ENCODE assay signal across 19 cellular contexts in genomic region chr1:217181205-217181746, GRCh38.
DNase-seq lines count a peak whose midpoint lies in the region; FAIRE-seq and TF ChIP-seq lines count a peak whose summit lies in the region.
"Had no signal": no experiment of that assay in that cellular context is flagged by ENCODE, and none has a peak within 500 bp of the region (broad histone marks: within the 10 kb centered on the region; RNA-seq: fewer than 3 reads in every experiment).

No MANE protein-coding gene starts in this region.

- H3K4me1 ChIP-seq in SK-N-SH (ENCODE audit: control insufficient read depth in 1 of 2, insufficient read depth in 2 of 2, low read depth in 1 of 2, low read length in 1 of 2) (peaks cover 0 to 22% of the 10 kb centered on the region in 2 experiments; a peak in 2 of 4 replicates), thyroid gland (no peaks in the 10 kb centered on the region)
- H3K4me1 ChIP-seq: A549; BLaER1 treated with 17β-estradiol and CSF1 and Interleukin-3, amounts not matched to agents 10 nM and 100 nM had no signal

- intact Hi-C loops in thyroid gland (cut with DNase I) = no loop called here

- no peaks in the 10 kb centered on the region for H3K79me2 ChIP-seq in SK-N-SH (ENCODE audit: insufficient read depth)

- FAIRE-seq in endometrium (lab: Jason Lieb, UNC) = peak; percentile 98
- FAIRE-seq: A549, G401.6, GM12891, GM19239 had no signal

- TF ChIP-seq POLR2A in thyroid gland (IDR thresholded peaks at IDR 0.05) = no peak

- TF ChIP-seq CTCF in SK-N-SH (IDR thresholded peaks at IDR 0.05) (no peak), thyroid gland (IDR thresholded peaks at IDR 0.05) (no peak)

- no peaks in the 10 kb centered on the region for H3K9me2 ChIP-seq in SK-N-SH

- no peaks in the 10 kb centered on the region for H3K27me3 ChIP-seq in SK-N-SH (ENCODE audit: insufficient read depth)
- no peaks in the 10 kb centered on the region for H3K27me3 ChIP-seq in thyroid gland
- H3K27me3 ChIP-seq: BLaER1 treated with 17β-estradiol and CSF1 and Interleukin-3, amounts not matched to agents 10 nM and 100 nM had no signal

- no peak overlapping the region for H2AFZ ChIP-seq in SK-N-SH (ENCODE audit: low read depth)

- H3K4me3 ChIP-seq in SK-N-SH (ENCODE audit: low read depth in 2 of 2, low read length in 1 of 2) (no peak overlapping the region), thyroid gland (replicated peaks in 1 of 3) (no peak overlapping the region)
- H3K4me3 ChIP-seq: A549; BLaER1 treated with 17β-estradiol and CSF1 and Interleukin-3, amounts not matched to agents 10 nM and 100 nM had no signal

- peak in 1 of 2 experiments; percentile 93; a peak in 2 of 4 replicates for TF ChIP-seq EP300 in SK-N-SH (IDR thresholded peaks at IDR 0.05; ENCODE audit: borderline replicate concordance in 1 of 2, low read depth in 1 of 2, low read length in 1 of 2)

- H4K20me1 ChIP-seq in SK-N-SH (ENCODE audit: insufficient read depth) = no peaks in the 10 kb centered on the region
- H4K20me1 ChIP-seq: BLaER1 treated with 17β-estradiol and CSF1 and Interleukin-3, amounts not matched to agents 10 nM and 100 nM had no signal

- H3F3A ChIP-seq in SK-N-SH (replicated peaks; ENCODE audit: insufficient read depth) = no peaks in the 10 kb centered on the region

- no peak overlapping the region for H3K9ac ChIP-seq in SK-N-SH
- H3K9ac ChIP-seq: BLaER1 treated with 17β-estradiol and CSF1 and Interleukin-3, amounts not matched to agents 10 nM and 100 nM had no signal

- WGBS in SK-N-SH (ENCODE audit: low lambda C conversion rate) = 31% methylated on average over 2 of the region's 2 CpGs
- WGBS in thyroid gland, 2 donors = 77 to 78% methylated on average over 2 of the region's 2 CpGs

- CTCF ChIA-PET in SK-N-SH (lab: Yijun Ruan, JAX) = interaction anchor here (0.5 to 1.4 kb wide), 5 partner anchors 12 to 432 kb away, joined by 3 to 6 read pairs (median 3); no protein-coding TSS in a partner anchor

- POLR2A ChIA-PET in SK-N-SH (lab: Yijun Ruan, JAX) = no interaction called here

- TF ChIP-seq RAD21 in SK-N-SH (IDR thresholded peaks at IDR 0.05; ENCODE audit: low read length) = no peak; the same call in 1 of the 2 replicates

- H3K9me3 ChIP-seq in SK-N-SH (no peaks in the 10 kb centered on the region), thyroid gland (no peaks in the 10 kb centered on the region)
- H3K9me3 ChIP-seq: A549; BLaER1 treated with 17β-estradiol and CSF1 and Interleukin-3, amounts not matched to agents 10 nM and 100 nM had no signal

- no peak overlapping the region for H3K4me2 ChIP-seq in SK-N-SH
- H3K4me2 ChIP-seq: A549; BLaER1 treated with 17β-estradiol and CSF1 and Interleukin-3, amounts not matched to agents 10 nM and 100 nM had no signal

- DNase-seq in SK-N-DZ (ENCODE audit: low spot score) = peak; percentile 59
- DNase-seq in SK-N-SH = peak; percentile 19
- no peak for DNase-seq in thyroid gland
- DNase-seq in pons (ENCODE audit: low spot score) = no peak
- DNase-seq: AML-193; Caco-2; Calu3; CD4-positive, alpha-beta T cell; CD8-positive, alpha-beta T cell; DMS79 treated with DMSO at 0.1 percent for 48 hours; GF-D8 had no signal

- H3K36me3 ChIP-seq in SK-N-SH (replicated peaks in 1 of 2; ENCODE audit: control insufficient read depth in 1 of 2, insufficient read depth in 2 of 2, low read length in 1 of 2) = no peaks in the 10 kb centered on the region
- no peaks in the 10 kb centered on the region for H3K36me3 ChIP-seq in thyroid gland
- H3K36me3 ChIP-seq: BLaER1 treated with 17β-estradiol and CSF1 and Interleukin-3, amounts not matched to agents 10 nM and 100 nM had no signal

- H3K27ac ChIP-seq in SK-N-SH (ENCODE audit: low read depth in 2 of 2, low read length in 1 of 2) (peak overlapping the region in 1 of 2 experiments; percentile 87; a peak in 1 of 4 replicates), thyroid gland (no peak overlapping the region)
- H3K27ac ChIP-seq: 22Rv1; A549; BLaER1 treated with 17β-estradiol and CSF1 and Interleukin-3, amounts not matched to agents 10 nM and 100 nM; C4-2B had no signal

TF ChIP-seq in SK-N-SH, 30 proteins besides CTCF, POLR2A, EP300 and RAD21:
- TF ChIP-seq MXI1 (IDR thresholded peaks at IDR 0.05; ENCODE audit: low read depth, low read length) (peak; percentile 12; the same call in 1 of the 2 replicates), TAF1 (IDR thresholded peaks at IDR 0.05; ENCODE audit: borderline replicate concordance, low read depth, low read length) (no peak), ELF1 (IDR thresholded peaks at IDR 0.05) (no peak), RCOR1 (IDR thresholded peaks at IDR 0.05; ENCODE audit: low read length) (peak; percentile 91), TCF12 (IDR thresholded peaks at IDR 0.05) (peak; percentile 43), FOXJ3 (CRISPR knock-in tag; IDR thresholded peaks at IDR 0.05) (no peak), POLR2AphosphoS5 (IDR thresholded peaks at IDR 0.05; ENCODE audit: low read depth, low read length) (peak; percentile 25; the same call in 1 of the 2 replicates), CHD2 (IDR thresholded peaks at IDR 0.05; ENCODE audit: low read length, partially characterized antibody) (peak; percentile 68), GATA2 (CRISPR knock-in tag; IDR thresholded peaks at IDR 0.05) (peak; percentile 77)
- TF ChIP-seq, protein P1, sequence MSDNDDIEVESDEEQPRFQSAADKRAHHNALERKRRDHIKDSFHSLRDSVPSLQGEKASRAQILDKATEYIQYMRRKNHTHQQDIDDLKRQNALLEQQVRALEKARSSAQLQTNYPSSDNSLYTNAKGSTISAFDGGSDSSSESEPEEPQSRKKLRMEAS (IDR thresholded peaks at IDR 0.05; ENCODE audit: low read depth) = no peak
TF ChIP-seq in SK-N-SH: peak in this region for 6.

Comparison
In these comparisons a context has a peak if more than half of its experiments do, and no peak if none do; other contexts are left out.
1. DNase-seq: peak in SK-N-DZ (single experiment) and SK-N-SH (single experiment); none in thyroid gland (0 of 2) and pons (single experiment).